ENCODE assay signal across 16 cellular contexts in genomic region chr1:7617826-7618225, GRCh38.
"Had no signal": no experiment of that assay in that cellular context is flagged by ENCODE, and none has a peak within 500 bp of the region (broad histone marks: within the 10 kb centered on the region; RNA-seq: fewer than 3 reads in every experiment).

No MANE protein-coding gene starts in this region.

- ATAC-seq: effector memory CD8-positive, alpha-beta T cell; left lung; stimulated activated naive B cell treated with anti-CD40 and anti-IgM and Interleukin-4, amounts not matched to agents 10 μg/mL and 1 μg/mL and 100 μg/mL, for 72 hours had no signal

- H3K27ac ChIP-seq: epithelial cell of prostate, esophagus muscularis mucosa, left lung, neutrophil, stomach, thoracic aorta, transverse colon had no signal

- H3K27me3 ChIP-seq: gastrocnemius medialis, neutrophil had no signal

- H3K4me3 ChIP-seq: esophagus muscularis mucosa, gastrocnemius medialis, left lung, stomach, thoracic aorta, transverse colon had no signal

- H3K4me1 ChIP-seq: left lung, stomach, transverse colon had no signal

- DNase-seq: cerebellar nuclear complex; effector memory CD8-positive, alpha-beta T cell; gastrocnemius medialis; islet precursor cell; left lung; mesendoderm; naive B cell; stimulated activated CD4-positive, alpha-beta T cell treated with anti-CD3 and anti-CD28 coated beads, Interleukin-2, amount 100 ng/mL, for 24 hours; stimulated activated CD4-positive, alpha-beta T cell treated with anti-CD3 and anti-CD28 coated beads, Interleukin-4, amount 100 ng/mL, for 4 hours; stimulated activated naive B cell treated with anti-CD40 and anti-IgM and Interleukin-4, amounts not matched to agents 10 μg/mL and 1 μg/mL and 100 μg/mL, for 72 hours; stomach; transverse colon had no signal

- H3K36me3 ChIP-seq: esophagus muscularis mucosa, gastrocnemius medialis, left lung, neutrophil, stomach, thoracic aorta, transverse colon had no signal

- H3K9me3 ChIP-seq: esophagus muscularis mucosa, gastrocnemius medialis, left lung, neutrophil, stomach, thoracic aorta, transverse colon had no signal
